1 cellular context compared by ENCODE assay signal in genomic region chr17:17669081-17669850, GRCh38.
TF ChIP-seq lines count a peak whose summit lies in the region.

No MANE protein-coding gene starts in this region.

TF ChIP-seq in H1, 55 proteins besides CTCF, POLR2A, EP300 and RAD21 (continued from another document):
- TF ChIP-seq, protein P1, sequence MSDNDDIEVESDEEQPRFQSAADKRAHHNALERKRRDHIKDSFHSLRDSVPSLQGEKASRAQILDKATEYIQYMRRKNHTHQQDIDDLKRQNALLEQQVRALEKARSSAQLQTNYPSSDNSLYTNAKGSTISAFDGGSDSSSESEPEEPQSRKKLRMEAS (IDR thresholded peaks at IDR 0.05), result no peak
- TF ChIP-seq TAF7 (optimal IDR thresholded peaks at IDR 0.05; ENCODE audit: borderline replicate concordance, low read depth, low read length) (no peak), GTF2F1 (IDR thresholded peaks at IDR 0.05; ENCODE audit: borderline replicate concordance, low read depth, low read length) (no peak), HDAC2 (IDR thresholded peaks at IDR 0.05; ENCODE audit: borderline replicate concordance in 1 of 2, low read depth in 2 of 2, low read length in 2 of 2) (no peak), RFX5 (IDR thresholded peaks at IDR 0.05; ENCODE audit: borderline replicate concordance, low read depth, low read length) (no peak)
